ENCODE assay signal across 15 cellular contexts in genomic region chr6:10315034-10315433, GRCh38.
DNase-seq lines count a peak whose midpoint lies in the region; ATAC-seq and TF ChIP-seq lines count a peak whose summit lies in the region.
"Had no signal": no experiment of that assay in that cellular context is flagged by ENCODE, and none has a peak within 500 bp of the region (broad histone marks: within the 10 kb centered on the region; RNA-seq: fewer than 3 reads in every experiment).

No MANE protein-coding gene starts in this region.

- no peak overlapping the region for H3K9ac ChIP-seq in HCT116 (ENCODE audit: low read length)

- peaks cover 3% of the 10 kb centered on the region for H3K36me3 Mint-ChIP-seq in glutamatergic neuron (ENCODE audit: unreplicated experiment)
- no peaks in the 10 kb centered on the region for H3K36me3 Mint-ChIP-seq in progenitor cell of endocrine pancreas (ENCODE audit: insufficient read depth)

- RAD21 ChIA-PET in HCT116 (lab: Charles Lee; ENCODE audit: low non-redundant PET in 1 of 2, low total read pairs in 2 of 2, uncharacterized antibody in 2 of 2, unreplicated experiment in 2 of 2), result no interaction called here

- TF ChIP-seq RAD21 in HCT116 (IDR thresholded peaks at IDR 0.05; ENCODE audit: low read depth), result no peak

- no TSS peak for BruUV-seq in HCT116 (replicated peaks; lab: Mats Ljungman, UMichigan)

- H3K4me1 Mint-ChIP-seq in glutamatergic neuron (ENCODE audit: low read depth, unreplicated experiment) (peaks cover 14% of the 10 kb centered on the region), progenitor cell of endocrine pancreas (ENCODE audit: low read depth) (peaks cover 17% of the 10 kb centered on the region)
- H3K4me1 Mint-ChIP-seq: activated naive CD8-positive, alpha-beta T cell treated with anti-CD3 and anti-CD28 coated beads, Interleukin-2, amount 50 U/mL, for 24 hours; activated T-helper 17 cell treated with anti-CD3 and anti-CD28 coated beads, Interleukin-2, amount 50 U/mL, for 72 hours had no signal

- H3K79me2 ChIP-seq in HCT116 (ENCODE audit: insufficient read depth, low read length), result no peaks in the 10 kb centered on the region

- H3K36me3 ChIP-seq in HCT116 (ENCODE audit: control insufficient read depth in 1 of 2, insufficient read depth in 2 of 2, low read length in 2 of 2) (no peaks in the 10 kb centered on the region), SJSA1 (no peaks in the 10 kb centered on the region), thyroid gland (no peaks in the 10 kb centered on the region)

- POLR2A ChIA-PET in HCT116 (lab: Charles Lee), result no interaction called here

- peak overlapping the region; percentile 61 for H2AFZ ChIP-seq in HCT116 (ENCODE audit: low read depth, low read length, poor library complexity, severe bottlenecking)

- H3K4me3 Mint-ChIP-seq in glutamatergic neuron (ENCODE audit: unreplicated experiment), result peak overlapping the region; percentile 14
- H3K4me3 Mint-ChIP-seq in progenitor cell of endocrine pancreas (ENCODE audit: low read depth), result no peak overlapping the region
- H3K4me3 Mint-ChIP-seq: activated naive CD8-positive, alpha-beta T cell treated with anti-CD3 and anti-CD28 coated beads, Interleukin-2, amount 50 U/mL, for 24 hours; activated T-helper 17 cell treated with anti-CD3 and anti-CD28 coated beads, Interleukin-2, amount 50 U/mL, for 72 hours; T-helper 1 cell treated with Interleukin-12 subunit alpha and Interleukin-12 subunit beta and Interleukin-4 antibody, amounts not matched to agents 30 μg/mL and 1 μg/mL, for 36 hours had no signal

- DNase-seq in HCT116 (ENCODE audit: low read depth, low spot score) (no peak), SJSA1 (ENCODE audit: low read depth in 1 of 2, low spot score in 2 of 2) (no peak), glutamatergic neuron (peak; percentile 64), progenitor cell of endocrine pancreas (ENCODE audit: low spot score, unreplicated experiment) (no peak), thyroid gland (no peak), GM13976 (ENCODE audit: low spot score) (no peak)
- DNase-seq: activated naive CD8-positive, alpha-beta T cell treated with anti-CD3 and anti-CD28 coated beads, Interleukin-2, amount 50 U/mL, for 24 hours; effector CD8-positive, alpha-beta T cell; EL; occipital lobe; stimulated activated CD4-positive, alpha-beta T cell treated with anti-CD3 and anti-CD28 coated beads, Interleukin-4, amount 100 ng/mL, for 1 hour had no signal

- H3K4me3 ChIP-seq in HCT116 (replicated peaks in 1 of 2; ENCODE audit: low read depth in 1 of 2, low read length in 2 of 2) (no peak overlapping the region), SJSA1 (no peak overlapping the region), thyroid gland (replicated peaks in 1 of 3) (no peak overlapping the region)

- H3K27me3 ChIP-seq in HCT116 (ENCODE audit: insufficient read depth, low read length), result no peaks in the 10 kb centered on the region
- H3K27me3 ChIP-seq in SJSA1 (replicated peaks), result no peaks in the 10 kb centered on the region
- H3K27me3 ChIP-seq in thyroid gland, result no peaks in the 10 kb centered on the region

- H3K27ac Mint-ChIP-seq in glutamatergic neuron (ENCODE audit: unreplicated experiment) (peak overlapping the region; percentile 55), progenitor cell of endocrine pancreas (peak overlapping the region; percentile 16)
- H3K27ac Mint-ChIP-seq: activated naive CD8-positive, alpha-beta T cell treated with anti-CD3 and anti-CD28 coated beads, Interleukin-2, amount 50 U/mL, for 24 hours; activated T-helper 17 cell treated with anti-CD3 and anti-CD28 coated beads, Interleukin-2, amount 50 U/mL, for 72 hours; T-helper 1 cell treated with Interleukin-12 subunit alpha and Interleukin-12 subunit beta and Interleukin-4 antibody, amounts not matched to agents 30 μg/mL and 1 μg/mL, for 36 hours had no signal

- no peak for ATAC-seq in HCT116
- ATAC-seq in HG02870 (IDR thresholded peaks at IDR 0.05; ENCODE audit: unreplicated experiment), result no peak
- ATAC-seq: activated CD4-positive, CD25-positive, alpha-beta regulatory T cell treated with anti-CD3 and anti-CD28 coated beads, Interleukin-2, amount 50 U/mL, for 24 hours; activated naive CD8-positive, alpha-beta T cell treated with anti-CD3 and anti-CD28 coated beads, Interleukin-2, amount 50 U/mL, for 24 hours; activated T-helper 17 cell treated with anti-CD3 and anti-CD28 coated beads, Interleukin-2, amount 50 U/mL, for 72 hours had no signal

- H3K4me2 ChIP-seq in HCT116 (ENCODE audit: low read length), result no peak overlapping the region

- no peaks in the 10 kb centered on the region for H3K9me3 ChIP-seq in HCT116 (ENCODE audit: control insufficient read depth in 1 of 2, insufficient read depth in 1 of 2, low read depth in 1 of 2, low read length in 2 of 2)
- no peaks in the 10 kb centered on the region for H3K9me3 ChIP-seq in SJSA1 (replicated peaks)
- no peaks in the 10 kb centered on the region for H3K9me3 ChIP-seq in thyroid gland

- in situ Hi-C loops in GM13976 (cut with MboI; ENCODE audit: low sequenced_read_pairs, unreplicated experiment), result no loop called here

- CTCF ChIA-PET in HCT116 (lab: Charles Lee), result no interaction called here

- no peaks in the 10 kb centered on the region for H3K9me3 Mint-ChIP-seq in glutamatergic neuron (ENCODE audit: unreplicated experiment)
- peaks cover 5% of the 10 kb centered on the region for H3K9me3 Mint-ChIP-seq in progenitor cell of endocrine pancreas (ENCODE audit: low read depth)
- H3K9me3 Mint-ChIP-seq: activated T-helper 17 cell treated with anti-CD3 and anti-CD28 coated beads, Interleukin-2, amount 50 U/mL, for 72 hours had no signal

- no peak for TF ChIP-seq CTCF in HCT116 (IDR thresholded peaks at IDR 0.05 in 2 of 3, conservative IDR thresholded peaks at IDR 0.05 in 1 of 3; ENCODE audit: borderline replicate concordance in 1 of 3, insufficient read depth in 1 of 3, low read depth in 2 of 3, low read length in 2 of 3)
- no peak for TF ChIP-seq CTCF in glutamatergic neuron (IDR thresholded peaks at IDR 0.05; ENCODE audit: partially characterized antibody, unreplicated experiment)
- no peak for TF ChIP-seq CTCF in progenitor cell of endocrine pancreas (IDR thresholded peaks at IDR 0.05; ENCODE audit: unreplicated experiment)
- no peak for TF ChIP-seq CTCF in thyroid gland (IDR thresholded peaks at IDR 0.05)
- TF ChIP-seq CTCF in GM13976 (IDR thresholded peaks at IDR 0.05; ENCODE audit: borderline replicate concordance, control extremely low read depth, extremely low read depth, insufficient read depth, missing control alignments), result no peak

- 60 to 65% methylated on average over 8 of the region's 8 CpGs for WGBS in thyroid gland, 2 donors

- no peaks in the 10 kb centered on the region for H3K9me2 ChIP-seq in HCT116 (ENCODE audit: insufficient read depth)

- no peak for TF ChIP-seq POLR2A in HCT116 (IDR thresholded peaks at IDR 0.05; ENCODE audit: borderline replicate concordance, extremely low read depth, insufficient read depth, insufficient read length)
- no peak for TF ChIP-seq POLR2A in thyroid gland (IDR thresholded peaks at IDR 0.05)

- H3K27ac ChIP-seq in HCT116 (ENCODE audit: low read depth, low read length) (no peak overlapping the region), SJSA1 (peak overlapping the region; percentile 77; the same call in 1 of the 2 replicates), thyroid gland (no peak overlapping the region)

- intact Hi-C loops in HCT116 (cut with micrococcal nuclease), result no loop called here
- intact Hi-C loops in thyroid gland (cut with DNase I), result no loop called here

- H3K27me3 Mint-ChIP-seq in glutamatergic neuron (ENCODE audit: unreplicated experiment) (peaks cover 3% of the 10 kb centered on the region), progenitor cell of endocrine pancreas (peaks cover 6% of the 10 kb centered on the region)
- H3K27me3 Mint-ChIP-seq: activated T-helper 17 cell treated with anti-CD3 and anti-CD28 coated beads, Interleukin-2, amount 50 U/mL, for 72 hours had no signal

- H4K20me1 ChIP-seq in HCT116 (ENCODE audit: insufficient read depth), result no peaks in the 10 kb centered on the region

- H3K4me1 ChIP-seq in HCT116 (ENCODE audit: control insufficient read depth in 1 of 2, insufficient read depth in 2 of 2, low read length in 2 of 2) (peaks cover 5 to 19% of the 10 kb centered on the region in 2 experiments; a peak in 3 of 4 replicates), SJSA1 (replicated peaks) (peaks cover 31% of the 10 kb centered on the region), thyroid gland (peaks cover 0 to 6% of the 10 kb centered on the region in 2 donors)

TF ChIP-seq in HCT116, 20 proteins besides CTCF, POLR2A, EP300 and RAD21:
- TF ChIP-seq SP1 (IDR thresholded peaks at IDR 0.05; ENCODE audit: low read depth) (no peak), EGR1 (IDR thresholded peaks at IDR 0.05; ENCODE audit: low read depth) (no peak), EZH2 (IDR thresholded peaks at IDR 0.05) (no peak)
